Comparison of ENCODE assay signal across 8 cellular contexts in the genomic region with DNA sequence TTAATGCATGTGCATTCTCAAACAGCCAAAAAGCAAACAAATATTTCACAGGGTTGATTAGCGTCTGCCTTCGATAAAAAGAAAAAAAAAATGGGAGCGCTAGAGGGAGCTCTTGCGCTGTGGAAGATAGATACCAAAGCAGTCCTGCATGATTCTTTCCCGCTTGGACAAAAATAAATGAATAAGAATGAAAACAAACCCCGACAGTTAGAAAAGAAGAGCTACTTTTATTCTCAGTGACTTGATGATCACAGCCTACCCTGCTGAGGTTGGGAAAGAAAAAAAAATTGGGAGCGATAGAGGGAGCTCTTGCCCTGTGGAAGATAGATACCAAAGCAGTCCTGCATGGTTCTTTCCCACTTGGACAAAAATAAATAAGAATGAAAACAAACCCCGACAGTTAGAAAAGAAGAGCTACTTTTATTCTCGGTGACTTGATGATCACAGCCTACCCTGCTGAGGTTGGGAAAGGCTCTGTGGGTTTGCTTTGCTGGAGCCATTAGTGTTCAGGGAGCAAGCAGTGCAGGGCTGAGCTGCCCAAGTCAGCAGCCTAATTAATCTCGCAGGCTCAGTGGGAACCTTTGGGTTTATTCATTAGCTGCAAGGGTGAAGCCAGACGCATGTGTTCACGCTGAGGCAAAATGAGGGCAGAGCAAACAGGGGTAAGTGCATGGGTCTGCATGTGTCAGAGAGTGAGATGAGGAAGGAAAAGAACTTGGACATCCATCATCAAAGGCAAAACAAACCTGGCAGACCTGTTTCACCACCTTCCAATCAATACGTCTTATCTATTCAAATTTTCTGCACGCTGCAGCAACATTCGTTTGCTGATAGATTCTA.
DNase-seq lines count a peak whose midpoint lies in the region; ATAC-seq, FAIRE-seq and TF ChIP-seq lines count a peak whose summit lies in the region.

No MANE protein-coding gene starts in this region.

- no peaks in the 10 kb centered on the region for H3K36me3 ChIP-seq in ovary

- TF ChIP-seq CTCF in progenitor cell of endocrine pancreas (IDR thresholded peaks at IDR 0.05; ENCODE audit: unreplicated experiment) (peak; percentile 84), ovary (IDR thresholded peaks at IDR 0.05) (no peak)

- in situ Hi-C loops in Caki2 (cut with HindIII; ENCODE audit: low pct_unique_long_range_greater_than_20kb, low sequenced_read_pairs): no loop called here

- TF ChIP-seq POLR2A in erythroblast (IDR thresholded peaks at IDR 0.05; ENCODE audit: low read length) (no peak), ovary (IDR thresholded peaks at IDR 0.05) (no peak)

- H3K4me3 ChIP-seq in ovary: no peak overlapping the region

- no peak for TF ChIP-seq EP300 in ovary (IDR thresholded peaks at IDR 0.05)

- intact Hi-C loops in ovary (cut with DNase I): no loop called here

- H3K36me3 Mint-ChIP-seq in progenitor cell of endocrine pancreas (ENCODE audit: insufficient read depth): peaks cover 2% of the 10 kb centered on the region

- peak; percentile 45 for DNase-seq in Caki2 (ENCODE audit: low read depth)
- peak; percentile 87 for DNase-seq in NCI-H69 (lab: John Stamatoyannopoulos, UW)
- peak; percentile 1 to 23 for DNase-seq in erythroblast (lab: John Stamatoyannopoulos, UW)
- DNase-seq in progenitor cell of endocrine pancreas (ENCODE audit: low spot score, unreplicated experiment): peak; percentile 27
- DNase-seq in ovary: no peak
- DNase-seq in HTR-8/SVneo (ENCODE audit: insufficient read length, low spot score): no peak

- H3K4me1 ChIP-seq in ovary (ENCODE audit: insufficient read depth): no peaks in the 10 kb centered on the region

- peaks cover 0 to 3% of the 10 kb centered on the region in 2 donors for H3K9me3 ChIP-seq in ovary

- peaks cover 11% of the 10 kb centered on the region for H3K9me3 Mint-ChIP-seq in progenitor cell of endocrine pancreas (ENCODE audit: low read depth)

- 5 to 6% (median 6%) methylated on average over 15 of the region's 15 CpGs for WGBS in ovary, 3 donors

- ATAC-seq in GM19351 (IDR thresholded peaks at IDR 0.05; ENCODE audit: unreplicated experiment) (peak; percentile 69), HG02623 (IDR thresholded peaks at IDR 0.05; ENCODE audit: unreplicated experiment) (no peak)

- H3K4me3 Mint-ChIP-seq in progenitor cell of endocrine pancreas (ENCODE audit: low read depth): peak overlapping the region; percentile 59

- H3K27me3 ChIP-seq in ovary: no peaks in the 10 kb centered on the region

- FAIRE-seq in HTR-8/SVneo (lab: Jason Lieb, UNC): no peak

- H3K4me1 Mint-ChIP-seq in progenitor cell of endocrine pancreas (ENCODE audit: low read depth): peaks cover 24% of the 10 kb centered on the region

- no peak overlapping the region for H3K27ac ChIP-seq in ovary

- no peaks in the 10 kb centered on the region for H3K27me3 Mint-ChIP-seq in progenitor cell of endocrine pancreas

- peak overlapping the region; percentile 87 for H3K27ac Mint-ChIP-seq in progenitor cell of endocrine pancreas

Comparison
In these comparisons a context has a peak if more than half of its experiments do, and no peak if none do; other contexts are left out.
1. DNase-seq: peak in Caki2 (single experiment), NCI-H69 (single experiment), erythroblast (2 of 2) and progenitor cell of endocrine pancreas (single experiment); none in ovary (0 of 5) and HTR-8/SVneo (single experiment).